In genomic region chr6:31752739-31753319, GRCh38 we compare ENCODE assay signal across 17 cellular contexts. TPM values are rescaled to one million over a fixed set of nuclear protein-coding genes. Genes with fewer than 3 reads are reported as not detected.
DNase-seq lines count a peak whose midpoint lies in the region; ATAC-seq and TF ChIP-seq lines count a peak whose summit lies in the region.
"Had no signal": no experiment of that assay in that cellular context is flagged by ENCODE, and none has a peak within 500 bp of the region (broad histone marks: within the 10 kb centered on the region; RNA-seq: fewer than 3 reads in every experiment).

No MANE protein-coding gene starts in this region.

- no peak overlapping the region for H3K14ac ChIP-seq in mesenchymal stem cell (ENCODE audit: low read length in 2 of 2)

- POLR2A ChIA-PET in Panc1 (lab: Charles Lee) = interaction anchor here (1.8 kb wide), 1 partner anchor 14 kb away, joined by 6 read pairs; no protein-coding TSS in a partner anchor

- H3K9me3 ChIP-seq in Panc1 (ENCODE audit: control insufficient read depth, insufficient read depth, low read depth, low read length) (no peaks in the 10 kb centered on the region), mammary epithelial cell (replicated peaks; ENCODE audit: insufficient read depth, low read length) (no peaks in the 10 kb centered on the region), mesenchymal stem cell (ENCODE audit: control insufficient read depth, low read length) (no peaks in the 10 kb centered on the region), colonic mucosa (no peaks in the 10 kb centered on the region)

- H2AK5ac ChIP-seq in mesenchymal stem cell (ENCODE audit: low read length, severe bottlenecking) = no peak overlapping the region

- H4K8ac ChIP-seq in mesenchymal stem cell (ENCODE audit: low read length) = no peak overlapping the region

- H2BK120ac ChIP-seq in mesenchymal stem cell (ENCODE audit: low read depth, low read length) = no peak overlapping the region

- no peaks in the 10 kb centered on the region for H4K20me1 ChIP-seq in mammary epithelial cell (ENCODE audit: insufficient read depth, low read length)

- BruUV-seq in Panc1 (replicated peaks; lab: Mats Ljungman, UMichigan) (no TSS peak), mammary epithelial cell (replicated peaks; lab: Mats Ljungman, UMichigan) (no TSS peak)

- no peak overlapping the region for H3K4me2 ChIP-seq in mammary epithelial cell (ENCODE audit: insufficient read depth, low read depth, low read length)
- H3K4me2 ChIP-seq in mesenchymal stem cell (ENCODE audit: low read length, poor library complexity, severe bottlenecking) = no peak overlapping the region

- no peaks in the 10 kb centered on the region for H3K79me2 ChIP-seq in mammary epithelial cell (ENCODE audit: insufficient read depth, low read length)

- dilution Hi-C loops in mammary epithelial cell (cut with HindIII; ENCODE audit: low sequenced_read_pairs) = no loop called here

- H3K79me1 ChIP-seq in mesenchymal stem cell (replicated peaks; ENCODE audit: low read length, poor library complexity, severe bottlenecking) = no peaks in the 10 kb centered on the region

- no peak overlapping the region for H4K91ac ChIP-seq in mesenchymal stem cell (ENCODE audit: low read length)

- H2BK12ac ChIP-seq in mesenchymal stem cell (ENCODE audit: low read length in 2 of 2) = no peak overlapping the region

- no peak overlapping the region for H2AFZ ChIP-seq in mammary epithelial cell (ENCODE audit: low read depth, low read length)
- H2AFZ ChIP-seq in mesenchymal stem cell (ENCODE audit: low read depth, low read length) = no peak overlapping the region

- H3K9ac ChIP-seq in mammary epithelial cell (ENCODE audit: insufficient read depth, low read length) (no peak overlapping the region), mesenchymal stem cell (ENCODE audit: low read length) (peak overlapping the region; percentile 48), colonic mucosa (ENCODE audit: low read depth in 2 of 2, low read length in 2 of 2) (no peak overlapping the region)

- in situ Hi-C loops in Panc1 (cut with HindIII; ENCODE audit: low pct_unique_long_range_greater_than_20kb, low sequenced_read_pairs) (no loop called here), mammary epithelial cell (cut with MboI; ENCODE audit: low sequenced_read_pairs in 2 of 2) (no loop called here)

- H2BK5ac ChIP-seq in mesenchymal stem cell (ENCODE audit: low read depth, low read length, poor library complexity, severe bottlenecking) = no peak overlapping the region

- H3K4me1 ChIP-seq in Panc1 (ENCODE audit: control insufficient read depth, insufficient read depth, low read length) = 0 out of 2 replicates have a peak, but pooled peaks cover 3% of the 10 kb centered on the region
- no peaks in the 10 kb centered on the region for H3K4me1 ChIP-seq in mammary epithelial cell (ENCODE audit: insufficient read depth, low read length)
- peaks cover 4% of the 10 kb centered on the region for H3K4me1 ChIP-seq in mesenchymal stem cell (ENCODE audit: control insufficient read depth, insufficient read depth, low read depth, low read length)
- H3K4me1 ChIP-seq in colonic mucosa = no peaks in the 10 kb centered on the region

- H3K4me3 ChIP-seq in Panc1 (ENCODE audit: low read depth in 2 of 2, low read length in 2 of 2) (no peak overlapping the region), mammary epithelial cell (replicated peaks in 1 of 3; ENCODE audit: insufficient read depth in 1 of 3, low read depth in 2 of 3, low read length in 3 of 3) (no peak overlapping the region), mesenchymal stem cell (ENCODE audit: insufficient read depth in 1 of 2, low read depth in 1 of 2, low read length in 2 of 2) (no peak overlapping the region), colonic mucosa (no peak overlapping the region)

- H3K23ac ChIP-seq in mesenchymal stem cell (ENCODE audit: low read length in 2 of 2) = no peak overlapping the region

- peak overlapping the region in 1 of 2 experiments; percentile 40 for H3K4ac ChIP-seq in mesenchymal stem cell (ENCODE audit: low read depth in 1 of 2, low read length in 2 of 2)

- ATAC-seq in Panc1 = peak; percentile 86
- ATAC-seq in HG02588 (IDR thresholded peaks at IDR 0.05; ENCODE audit: unreplicated experiment) = no peak
- ATAC-seq in GM21423 (IDR thresholded peaks at IDR 0.05; ENCODE audit: unreplicated experiment) = no peak
- ATAC-seq: left ventricle myocardium superior had no signal

- no peaks in the 10 kb centered on the region for H3K36me3 ChIP-seq in Panc1 (ENCODE audit: control insufficient read depth, insufficient read depth, low read length)
- H3K36me3 ChIP-seq in mammary epithelial cell (ENCODE audit: insufficient read depth, low read length) = peaks cover 2% of the 10 kb centered on the region
- peaks cover 0 to 7% of the 10 kb centered on the region in 2 experiments for H3K36me3 ChIP-seq in mesenchymal stem cell (ENCODE audit: control insufficient read depth in 1 of 2, insufficient read depth in 2 of 2, low read depth in 1 of 2, low read length in 2 of 2)
- H3K36me3 ChIP-seq in colonic mucosa = no peaks in the 10 kb centered on the region

- H3K27me3 ChIP-seq in Panc1 (ENCODE audit: control insufficient read depth, insufficient read depth, low read length) = no peaks in the 10 kb centered on the region
- H3K27me3 ChIP-seq in mammary epithelial cell (ENCODE audit: insufficient read depth, low read length) = no peaks in the 10 kb centered on the region
- H3K27me3 ChIP-seq in mesenchymal stem cell (ENCODE audit: control insufficient read depth in 1 of 2, insufficient read depth in 1 of 2, low read length in 2 of 2) = no peaks in the 10 kb centered on the region
- H3K27me3 ChIP-seq in colonic mucosa = no peaks in the 10 kb centered on the region

- no peak overlapping the region for H2BK15ac ChIP-seq in mesenchymal stem cell (ENCODE audit: low read depth, poor library complexity, severe bottlenecking)

- DNase-seq in Daoy (ENCODE audit: low read depth) (peak; percentile 86), Panc1 (ENCODE audit: low read depth, low spot score) (no peak), mammary epithelial cell (peak; percentile 52), mesenchymal stem cell (peak; percentile 81), colonic mucosa (no peak), head of caudate nucleus (no peak)
- DNase-seq: activated CD4-positive, alpha-beta memory T cell treated with anti-CD3 and anti-CD28 coated beads, Interleukin-2, amount 10 ng/mL, durations not matched to agents 7 days and 5 days; CD4-positive, alpha-beta memory T cell; hippocampal formation; KG1; left ventricle myocardium superior; NCI-H2029; retina; SHP77; stimulated activated CD4-positive, alpha-beta T cell treated with anti-CD3 and anti-CD28 coated beads, Interleukin-2, amount 100 ng/mL, for 48 hours had no signal

- H3K27ac ChIP-seq in Panc1 (ENCODE audit: low read length) (no peak overlapping the region), mammary epithelial cell (ENCODE audit: insufficient read depth, low read depth, low read length) (no peak overlapping the region), mesenchymal stem cell (ENCODE audit: low read length, poor library complexity, severe bottlenecking) (no peak overlapping the region), colonic mucosa (no peak overlapping the region)

- 69% methylated on average over 7 of the region's 8 CpGs for WGBS in mammary epithelial cell (ENCODE audit: low coverage, missing lambda C conversion rate)
- 52% methylated on average over 7 of the region's 8 CpGs for WGBS in mesenchymal stem cell

- intact Hi-C loops in Panc1 (cut with micrococcal nuclease; ENCODE audit: unreplicated experiment) = no loop called here
- intact Hi-C loops in mammary epithelial cell (cut with micrococcal nuclease) = loop anchor here (5.0 kb wide), 1 partner anchor 51 kb away; the partner anchor contains the start of gene ABHD16A
- intact Hi-C loops in colonic mucosa (cut with DNase I) = no loop called here
- intact Hi-C loops in head of caudate nucleus (cut with DNase I) = no loop called here

- CTCF ChIA-PET in Panc1 (lab: Charles Lee) = no interaction called here
- CTCF ChIA-PET in mammary epithelial cell (lab: Charles Lee; ENCODE audit: low non-redundant PET) = interaction anchor here (0.7 kb wide), 1 partner anchor 16 kb away, joined by 11 read pairs; no protein-coding TSS in a partner anchor

- no peak for TF ChIP-seq CTCF in Panc1 (IDR thresholded peaks at IDR 0.05)
- no peak for TF ChIP-seq CTCF in mammary epithelial cell (conservative IDR thresholded peaks at IDR 0.05 in 1 of 2, IDR thresholded peaks at IDR 0.05 in 1 of 2; ENCODE audit: extremely low read depth in 1 of 2, insufficient read depth in 1 of 2, low read depth in 1 of 2, low read length in 2 of 2)
- no peak for TF ChIP-seq CTCF in colonic mucosa (IDR thresholded peaks at IDR 0.05)

- H3K18ac ChIP-seq in mesenchymal stem cell (ENCODE audit: low read depth in 1 of 2, low read length in 2 of 2) = no peak overlapping the region

RNA-seq across cellular contexts. Expression of gene SAPCD1, which starts 9.6 kb away (rescaled TPM):
- 0.27 and 1.6 TPM in 2 replicates for total RNA-seq in Daoy (2014; rRNA removed; shearing (Covaris generic))
- total RNA-seq in Panc1 (2021; ENCODE audit: unreplicated experiment) (6.3 TPM), mammary epithelial cell (1 to 10 TPM in 1 of 2 donors, under 1 TPM in 1; 0.33 to 3.2 TPM), colonic mucosa (1 to 10 TPM; 1.7 to 8.9 TPM)
- polyA plus RNA-seq in Panc1 (2012; ENCODE audit: insufficient read length) = 2.9 TPM
- polyA plus RNA-seq in mammary epithelial cell = 1.8 TPM
- polyA minus RNA-seq in mammary epithelial cell = not detected
- 0.87 TPM for polyA plus RNA-seq in mesenchymal stem cell (2013, experiment 1 of 2)
- polyA plus RNA-seq in mesenchymal stem cell (2013, experiment 2 of 2) = 0.15 TPM

RNA-seq across cellular contexts. Expression of gene MSH5, which starts 13.0 kb away (rescaled TPM):
- total RNA-seq in Daoy (2014; rRNA removed; shearing (Covaris generic)) = 19.9 and 20.9 TPM in 2 replicates
- total RNA-seq in Panc1 (2021; ENCODE audit: unreplicated experiment) (38.1 TPM), mammary epithelial cell (10 to 100 TPM in 1 of 2 donors, 1 to 10 TPM in 1; 9.3 to 28.3 TPM), colonic mucosa (10 to 100 TPM; 13.3 to 34.2 TPM)
- 13.2 TPM for polyA plus RNA-seq in Panc1 (2012; ENCODE audit: insufficient read length)
- polyA plus RNA-seq in mammary epithelial cell = 12.3 TPM
- polyA minus RNA-seq in mammary epithelial cell = 57.7 TPM
- polyA plus RNA-seq in mesenchymal stem cell (2013, experiment 1 of 2) = 8.2 TPM
- 6.3 TPM for polyA plus RNA-seq in mesenchymal stem cell (2013, experiment 2 of 2)

RNA-seq across cellular contexts. Expression of gene CLIC1, which starts 16.5 kb away (rescaled TPM):
- total RNA-seq in Daoy (2014; rRNA removed; shearing (Covaris generic)) = 1,198 and 1,241 TPM in 2 replicates
- total RNA-seq in Panc1 (2021; ENCODE audit: unreplicated experiment) (583 TPM), mammary epithelial cell (100 to 1,000 TPM; 343 to 506 TPM), colonic mucosa (100 to 1,000 TPM; 622 to 646 TPM)
- 576 TPM for polyA plus RNA-seq in Panc1 (2012; ENCODE audit: insufficient read length)
- 872 TPM for polyA plus RNA-seq in mammary epithelial cell
- polyA minus RNA-seq in mammary epithelial cell = 679 TPM
- 472 TPM for polyA plus RNA-seq in mesenchymal stem cell (2013, experiment 1 of 2)
- polyA plus RNA-seq in mesenchymal stem cell (2013, experiment 2 of 2) = 466 TPM

RNA-seq across cellular contexts. Expression of gene DDAH2, which starts 23.7 kb away (rescaled TPM):
- total RNA-seq in Daoy (2014; rRNA removed; shearing (Covaris generic)) = 46.1 and 55.6 TPM in 2 replicates
- 104 TPM for total RNA-seq in Panc1 (2021; ENCODE audit: unreplicated experiment)
- polyA plus RNA-seq in Panc1 (2012; ENCODE audit: insufficient read length) = 182 TPM
- total RNA-seq in mammary epithelial cell = 10 to 100 TPM in 1 of 2 donors, 1 to 10 TPM in 1; 7.7 to 27.7 TPM
- polyA plus RNA-seq in mammary epithelial cell = 6.7 TPM
- 5.6 TPM for polyA minus RNA-seq in mammary epithelial cell
- polyA plus RNA-seq in mesenchymal stem cell (2013, experiment 1 of 2) = 52.2 TPM
- 53.8 TPM for polyA plus RNA-seq in mesenchymal stem cell (2013, experiment 2 of 2)
- total RNA-seq in colonic mucosa = 10 to 100 TPM; 92.1 to 98.7 TPM

RNA-seq across cellular contexts. Expression of gene VWA7, which starts 24.3 kb away (rescaled TPM):
- 0.34 TPM in 1 of 2 replicates, not detected in the other for total RNA-seq in Daoy (2014; rRNA removed; shearing (Covaris generic))
- 4.3 TPM for total RNA-seq in Panc1 (2021; ENCODE audit: unreplicated experiment)
- polyA plus RNA-seq in Panc1 (2012; ENCODE audit: insufficient read length) = 2.7 TPM
- total RNA-seq in mammary epithelial cell = 1 to 10 TPM; 1.2 to 1.5 TPM
- polyA plus RNA-seq in mammary epithelial cell = 0.80 TPM
- not detected for polyA minus RNA-seq in mammary epithelial cell
- polyA plus RNA-seq in mesenchymal stem cell (2013, experiment 1 of 2) = 0.39 TPM
- 0.16 TPM for polyA plus RNA-seq in mesenchymal stem cell (2013, experiment 2 of 2)
- 10 to 100 TPM in 1 of 2 donors, 1 to 10 TPM in 1; 6.1 to 10.1 TPM for total RNA-seq in colonic mucosa

Comparison
In these comparisons a context has a peak if more than half of its experiments do, and no peak if none do; other contexts are left out.
1. DNase-seq: peak in Daoy (single experiment), mammary epithelial cell (single experiment) and mesenchymal stem cell (single experiment); none in Panc1 (single experiment), colonic mucosa (single experiment) and head of caudate nucleus (0 of 42).